3 cellular contexts compared by ENCODE assay signal in genomic region chr11:75105967-75106681, GRCh38. TPM values are rescaled to one million over a fixed set of nuclear protein-coding genes. Genes with fewer than 3 reads are reported as not detected.
"Had no signal": no experiment of that assay in that cellular context is flagged by ENCODE, and none has a peak within 500 bp of the region (broad histone marks: within the 10 kb centered on the region; RNA-seq: fewer than 3 reads in every experiment).

No MANE protein-coding gene starts in this region.

RNA-seq across cellular contexts. Expression of gene OR2AT4, which starts 9.4 kb away (rescaled TPM):
- total RNA-seq: OCI-LY7; PC-3; T-helper 1 cell treated with Interleukin-12 subunit alpha and Interleukin-12 subunit beta and Interleukin-4 antibody, amounts not matched to agents 30 ng/mL and 1 ng/mL, for 36 hours had no signal

RNA-seq across cellular contexts. Expression of gene SLCO2B1, which starts 44.8 kb away (rescaled TPM):
- total RNA-seq: PC-3 had no signal
